Comparison of ENCODE assay signal across 14 cellular contexts in genomic region chr9:121217609-121218292, GRCh38. TPM values are rescaled to one million over a fixed set of nuclear protein-coding genes. Genes with fewer than 3 reads are reported as not detected.
A peak's percentile ranks its signal among the peaks of the same experiment; 100 is the strongest.
DNase-seq lines count a peak whose midpoint lies in the region; ATAC-seq and TF ChIP-seq lines count a peak whose summit lies in the region.
"Had no signal": no experiment of that assay in that cellular context is flagged by ENCODE, and none has a peak within 500 bp of the region (broad histone marks: within the 10 kb centered on the region; RNA-seq: fewer than 3 reads in every experiment).

No MANE protein-coding gene starts in this region.

- H3K4me1 ChIP-seq in colonic mucosa, result no peaks in the 10 kb centered on the region
- H3K4me1 ChIP-seq: testis had no signal

- H3K9ac ChIP-seq in colonic mucosa (ENCODE audit: low read depth in 2 of 2, low read length in 2 of 2), result no peak overlapping the region

- H3K9me3 ChIP-seq in colonic mucosa, result no peaks in the 10 kb centered on the region
- H3K9me3 ChIP-seq: testis had no signal

- DNase-seq in fibroblast of the aortic adventitia (ENCODE audit: low read depth) (peak; percentile 28), DMS153 treated with DMSO at 0.1 percent for 48 hours (lab: John Stamatoyannopoulos, UW; ENCODE audit: unreplicated experiment) (no peak), colonic mucosa (no peak)
- DNase-seq in stimulated activated CD4-positive, alpha-beta T cell treated with anti-CD3 and anti-CD28 coated beads, Interleukin-12 subunit alpha, Interleukin-12 subunit beta, amount 100 ng/mL, for 4 hours, result no peak
- DNase-seq in activated CD8-positive, alpha-beta memory T cell treated with anti-CD3 and anti-CD28 coated beads, Interleukin-2, amount 50 U/mL, for 48 hours, result no peak
- DNase-seq: DMS79; NCI-H1092 treated with DMSO at 0.1 percent for 48 hours; stimulated activated CD4-positive, alpha-beta T cell treated with anti-CD3 and anti-CD28 coated beads, Interleukin-15, amount 100 ng/mL, for 24 hours; testis had no signal

- H3K4me3 ChIP-seq in fibroblast of the aortic adventitia (ENCODE audit: low read depth, low read length) (no peak overlapping the region), colonic mucosa (no peak overlapping the region)
- H3K4me3 ChIP-seq: testis had no signal

- H3K27ac ChIP-seq in colonic mucosa, result no peak overlapping the region
- H3K27ac ChIP-seq: testis had no signal

- no peaks in the 10 kb centered on the region for H3K27me3 ChIP-seq in colonic mucosa
- H3K27me3 ChIP-seq: testis had no signal

- intact Hi-C loops in colonic mucosa (cut with DNase I), result no loop called here

- ATAC-seq in GM18867 (IDR thresholded peaks at IDR 0.05; ENCODE audit: unreplicated experiment), result peak; percentile 78
- peak; percentile 67 for ATAC-seq in GM21723 (IDR thresholded peaks at IDR 0.05; ENCODE audit: unreplicated experiment)
- peak; percentile 91 for ATAC-seq in HG03442 (IDR thresholded peaks at IDR 0.05; ENCODE audit: unreplicated experiment)
- ATAC-seq: HCT116, Panc1 had no signal

- TF ChIP-seq CTCF in fibroblast of the aortic adventitia (IDR thresholded peaks at IDR 0.05; ENCODE audit: insufficient read depth, low read length) (no peak), colonic mucosa (IDR thresholded peaks at IDR 0.05) (no peak)

- H3K36me3 ChIP-seq in colonic mucosa, result no peaks in the 10 kb centered on the region

RNA-seq across cellular contexts. Expression of gene RAB14, which starts 16.1 kb away (rescaled TPM):
- total RNA-seq in fibroblast of the aortic adventitia (ENCODE audit: low replicate concordance), result 24.0 and 47.8 TPM in 2 replicates
- total RNA-seq in colonic mucosa, result 100 to 1,000 TPM in 1 of 2 donors, 10 to 100 TPM in 1; 78.5 to 108 TPM

RNA-seq across cellular contexts. Expression of gene GSN, which starts 50.2 kb away (rescaled TPM):
- total RNA-seq in fibroblast of the aortic adventitia (ENCODE audit: low replicate concordance) (253 and 293 TPM in 2 replicates), colonic mucosa (100 to 1,000 TPM; 413 to 553 TPM)
